28 cellular contexts compared by ENCODE assay signal in the genomic region with DNA sequence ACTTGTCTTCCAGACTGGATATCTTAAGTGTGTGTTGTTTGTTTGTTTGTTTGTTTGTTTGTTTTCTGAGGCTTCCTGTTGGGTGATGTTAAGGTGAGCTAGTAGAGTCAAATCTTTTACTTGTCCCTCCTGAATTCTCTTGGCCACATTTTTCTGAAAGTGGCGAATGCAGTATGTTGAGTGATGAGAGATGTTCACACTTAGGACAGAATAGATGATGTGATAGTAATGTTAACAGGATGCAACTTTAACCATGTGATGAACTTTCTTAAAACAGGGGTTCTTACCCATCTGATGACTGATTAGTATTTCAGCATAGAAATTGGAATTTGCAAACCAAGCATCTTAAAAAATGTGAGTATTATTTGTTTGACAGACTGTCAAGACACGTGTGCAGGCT.
"Had no signal": no experiment of that assay in that cellular context is flagged by ENCODE, and none has a peak within 500 bp of the region (broad histone marks: within the 10 kb centered on the region; RNA-seq: fewer than 3 reads in every experiment).

No MANE protein-coding gene starts in this region.

- H3K4me3 Mint-ChIP-seq: activated CD4-positive, alpha-beta memory T cell treated with anti-CD3 and anti-CD28 coated beads, Interleukin-2, amount 10 ng/mL, durations not matched to agents 7 days and 5 days; activated CD4-positive, alpha-beta T cell treated with anti-CD3 and anti-CD28 coated beads, Interleukin-2, amount 10 ng/mL, durations not matched to agents 7 days and 5 days; activated naive CD8-positive, alpha-beta T cell; activated T-cell treated with anti-CD3 and anti-CD28 coated beads, Interleukin-2, amount 50 U/mL, for 24 hours; activated T-cell treated with anti-CD3 and anti-CD28 coated beads, Interleukin-2, amount 50 U/mL, for 72 hours; effector memory CD8-positive, alpha-beta T cell; WTC11 had no signal

- H3K27me3 ChIP-seq: brain microvascular endothelial cell, esophagus muscularis mucosa, gastroesophageal sphincter had no signal

- H3K4me3 ChIP-seq: esophagus muscularis mucosa, gastroesophageal sphincter had no signal

- H3K27ac ChIP-seq: brain microvascular endothelial cell, esophagus muscularis mucosa, gastroesophageal sphincter had no signal

- H3K4me1 ChIP-seq: gastroesophageal sphincter had no signal

- H3K9me3 Mint-ChIP-seq: activated CD4-positive, alpha-beta memory T cell treated with anti-CD3 and anti-CD28 coated beads, Interleukin-2, amount 10 ng/mL, durations not matched to agents 7 days and 5 days; activated CD4-positive, alpha-beta T cell treated with anti-CD3 and anti-CD28 coated beads, Interleukin-2, amount 10 ng/mL, durations not matched to agents 7 days and 5 days; activated T-cell treated with anti-CD3 and anti-CD28 coated beads, Interleukin-2, amount 50 U/mL, for 24 hours; effector memory CD8-positive, alpha-beta T cell had no signal

- H3K9me3 ChIP-seq: esophagus muscularis mucosa, gastroesophageal sphincter had no signal

- DNase-seq: activated CD4-positive, alpha-beta memory T cell treated with anti-CD3 and anti-CD28 coated beads, Interleukin-2, amount 10 ng/mL, durations not matched to agents 7 days and 5 days; activated CD4-positive, alpha-beta T cell treated with anti-CD3 and anti-CD28 coated beads for 1 hour; activated CD4-positive, alpha-beta T cell treated with anti-CD3 and anti-CD28 coated beads for 4 hours; activated CD4-positive, alpha-beta T cell treated with anti-CD3 and anti-CD28 coated beads, Interleukin-2, amount 10 ng/mL, durations not matched to agents 7 days and 5 days; activated CD4-positive, alpha-beta T cell treated with anti-CD3 and anti-CD28 coated beads, Interleukin-2, amount 50 U/mL, for 4 hours; activated CD8-positive, alpha-beta memory T cell treated with anti-CD3 and anti-CD28 coated beads, Interleukin-2, amount 50 U/mL, for 48 hours; activated gamma-delta T cell treated with Interleukin-2 at 50 U/mL for 16 hours; activated naive CD4-positive, alpha-beta T cell treated with anti-CD3 and anti-CD28 coated beads, Interleukin-2, amount 50 U/mL, for 16 hours; activated naive CD4-positive, alpha-beta T cell treated with Interleukin-2 at 50 U/mL for 16 hours; activated T-cell treated with anti-CD3 and anti-CD28 coated beads for 4 hours; activated T-cell treated with anti-CD3 and anti-CD28 coated beads, Interleukin-2, amount 50 U/mL, for 24 hours; activated T-cell treated with anti-CD3 and anti-CD28 coated beads, Interleukin-2, amount 50 U/mL, for 72 hours; amniotic stem cell; anterior cingulate cortex; brain microvascular endothelial cell; caudate nucleus; cortex of kidney; dermis blood vessel endothelial cell; effector CD4-positive, alpha-beta T cell; effector memory CD8-positive, alpha-beta T cell; foreskin melanocyte; T-helper 1 cell had no signal

- H3K4me1 Mint-ChIP-seq: activated CD4-positive, alpha-beta memory T cell treated with anti-CD3 and anti-CD28 coated beads, Interleukin-2, amount 10 ng/mL, durations not matched to agents 7 days and 5 days; activated CD4-positive, alpha-beta T cell treated with anti-CD3 and anti-CD28 coated beads, Interleukin-2, amount 10 ng/mL, durations not matched to agents 7 days and 5 days had no signal

- H3K36me3 ChIP-seq: brain microvascular endothelial cell, esophagus muscularis mucosa, gastroesophageal sphincter had no signal

- H3K27me3 Mint-ChIP-seq: activated CD4-positive, alpha-beta memory T cell treated with anti-CD3 and anti-CD28 coated beads, Interleukin-2, amount 10 ng/mL, durations not matched to agents 7 days and 5 days; activated CD4-positive, alpha-beta T cell treated with anti-CD3 and anti-CD28 coated beads, Interleukin-2, amount 10 ng/mL, durations not matched to agents 7 days and 5 days; activated naive CD8-positive, alpha-beta T cell; activated T-cell treated with anti-CD3 and anti-CD28 coated beads, Interleukin-2, amount 50 U/mL, for 24 hours had no signal

- H3K27ac Mint-ChIP-seq: activated CD4-positive, alpha-beta memory T cell treated with anti-CD3 and anti-CD28 coated beads, Interleukin-2, amount 10 ng/mL, durations not matched to agents 7 days and 5 days; activated CD4-positive, alpha-beta T cell treated with anti-CD3 and anti-CD28 coated beads, Interleukin-2, amount 10 ng/mL, durations not matched to agents 7 days and 5 days; activated naive CD8-positive, alpha-beta T cell; activated T-cell treated with anti-CD3 and anti-CD28 coated beads, Interleukin-2, amount 50 U/mL, for 24 hours; activated T-cell treated with anti-CD3 and anti-CD28 coated beads, Interleukin-2, amount 50 U/mL, for 72 hours; WTC11 had no signal

- FAIRE-seq: astrocyte, colon had no signal
